Comparison of ENCODE assay signal across 14 cellular contexts in the genomic region with DNA sequence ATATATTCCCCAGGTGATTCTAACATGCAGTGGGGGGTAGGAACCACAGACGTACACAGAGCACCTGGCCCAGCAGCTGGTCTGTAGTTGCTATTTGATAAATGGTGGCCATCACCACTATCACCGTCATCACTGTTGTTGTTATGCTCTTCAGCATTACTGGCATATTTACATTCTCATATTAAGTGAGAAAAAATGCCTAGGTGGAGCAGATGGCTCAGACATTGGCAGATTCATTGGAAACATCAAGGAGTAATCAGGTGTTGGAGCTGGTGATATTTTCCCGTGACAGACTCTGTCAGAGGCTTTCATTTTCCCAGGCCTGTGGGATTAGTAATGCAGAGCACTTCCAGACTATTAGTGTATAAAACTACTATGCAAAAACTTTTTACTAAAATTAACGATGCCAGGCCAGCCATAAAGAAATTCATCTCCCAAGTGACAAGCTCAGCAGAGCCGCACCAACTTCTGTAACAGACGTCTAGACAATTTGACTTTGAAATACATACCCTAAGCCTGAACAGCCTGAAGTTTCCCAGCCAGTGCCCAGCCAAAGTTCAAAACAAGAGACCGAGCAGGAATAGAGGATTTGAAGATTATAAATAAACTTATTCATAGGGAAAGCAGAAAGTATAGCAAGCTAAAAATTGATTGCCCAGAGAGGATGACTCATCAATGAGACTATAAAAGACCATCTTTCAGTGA.
DNase-seq lines count a peak whose midpoint lies in the region; ATAC-seq and TF ChIP-seq lines count a peak whose summit lies in the region.
"Had no signal": no experiment of that assay in that cellular context is flagged by ENCODE, and none has a peak within 500 bp of the region (broad histone marks: within the 10 kb centered on the region; RNA-seq: fewer than 3 reads in every experiment).

No MANE protein-coding gene starts in this region.

- no peaks in the 10 kb centered on the region for H3F3A ChIP-seq in neural cell (ENCODE audit: insufficient read depth, low read length, poor library complexity, severe bottlenecking)

- H3K9me3 ChIP-seq in neural cell (ENCODE audit: low read length): no peaks in the 10 kb centered on the region
- H3K9me3 ChIP-seq: gastrocnemius medialis had no signal

- no peaks in the 10 kb centered on the region for H3K9me3 Mint-ChIP-seq in stimulated activated naive B cell treated with anti-CD40 and anti-IgM and Interleukin-4, amounts not matched to agents 10 μg/mL and 1 μg/mL and 100 μg/mL, for 72 hours
- H3K9me3 Mint-ChIP-seq: naive thymus-derived CD4-positive, alpha-beta T cell had no signal

- H3K36me3 Mint-ChIP-seq in stimulated activated naive B cell treated with anti-CD40 and anti-IgM and Interleukin-4, amounts not matched to agents 10 μg/mL and 1 μg/mL and 100 μg/mL, for 72 hours: no peaks in the 10 kb centered on the region
- H3K36me3 Mint-ChIP-seq: naive thymus-derived CD4-positive, alpha-beta T cell had no signal

- no peak overlapping the region for H3K4me3 ChIP-seq in neural cell (ENCODE audit: low read length)
- H3K4me3 ChIP-seq: gastrocnemius medialis had no signal

- peak; percentile 79 for DNase-seq in DMS 273 treated with DMSO at 0.1 percent for 48 hours (lab: John Stamatoyannopoulos, UW)
- peak; percentile 73 for DNase-seq in NCI-H1417 treated with DMSO at 0.1 percent for 48 hours (lab: John Stamatoyannopoulos, UW)
- peak; percentile 100 for DNase-seq in SHP77 (lab: John Stamatoyannopoulos, UW)
- DNase-seq in inferior parietal cortex (ENCODE audit: extremely low spot score): no peak
- DNase-seq in stimulated activated naive B cell treated with anti-CD40 and anti-IgM and Interleukin-4, amounts not matched to agents 10 μg/mL and 1 μg/mL and 100 μg/mL, for 72 hours: no peak
- no peak for DNase-seq in stimulated activated naive CD8-positive, alpha-beta T cell treated with anti-CD3 and anti-CD28 coated beads, Interleukin-15, Interleukin-2, amounts not matched to agents 100 U/mL and 50 U/mL, for 24 hours
- DNase-seq: activated CD4-positive, CD25-positive, alpha-beta regulatory T cell treated with anti-CD3 and anti-CD28 coated beads, Interleukin-2, amount 50 U/mL, for 72 hours; effector memory CD4-positive, alpha-beta T cell; gastrocnemius medialis; naive thymus-derived CD4-positive, alpha-beta T cell; NK-92 treated with Interleukin-12 subunit alpha and Interleukin-12 subunit beta, amount 100 ng/mL, for 24 hours had no signal

- no peak for TF ChIP-seq RAD21 in neural cell (conservative IDR thresholded peaks at IDR 0.05)

- no peak overlapping the region for H2AFZ ChIP-seq in neural cell (ENCODE audit: low read depth, low read length)

- TF ChIP-seq CTCF in neural cell (IDR thresholded peaks at IDR 0.05; ENCODE audit: poor library complexity, severe bottlenecking): no peak

- H3K27me3 Mint-ChIP-seq in stimulated activated naive B cell treated with anti-CD40 and anti-IgM and Interleukin-4, amounts not matched to agents 10 μg/mL and 1 μg/mL and 100 μg/mL, for 72 hours: peaks cover 0 to 4% of the 10 kb centered on the region in 2 donors

- no peaks in the 10 kb centered on the region for H3K36me3 ChIP-seq in neural cell (ENCODE audit: insufficient read depth, low read length)
- H3K36me3 ChIP-seq: gastrocnemius medialis had no signal

- H3K27ac ChIP-seq in neural cell (ENCODE audit: low read length): no peak overlapping the region
- H3K27ac ChIP-seq: gastrocnemius medialis had no signal

- H3K27me3 ChIP-seq in neural cell (ENCODE audit: insufficient read depth, low read depth, low read length): no peaks in the 10 kb centered on the region
- H3K27me3 ChIP-seq: gastrocnemius medialis had no signal

- H3K4me3 Mint-ChIP-seq in stimulated activated naive B cell treated with anti-CD40 and anti-IgM and Interleukin-4, amounts not matched to agents 10 μg/mL and 1 μg/mL and 100 μg/mL, for 72 hours: no peak overlapping the region
- H3K4me3 Mint-ChIP-seq: B cell; naive thymus-derived CD4-positive, alpha-beta T cell had no signal

- no peak for ATAC-seq in stimulated activated naive B cell treated with anti-CD40 and anti-IgM and Interleukin-4, amounts not matched to agents 10 μg/mL and 1 μg/mL and 100 μg/mL, for 72 hours (replicated peaks)
- ATAC-seq in HG02852 (IDR thresholded peaks at IDR 0.05; ENCODE audit: unreplicated experiment): no peak
- no peak for ATAC-seq in stimulated activated naive CD8-positive, alpha-beta T cell treated with anti-CD3 and anti-CD28 coated beads, Interleukin-15, Interleukin-2, amounts not matched to agents 100 U/mL and 50 U/mL, for 24 hours
- ATAC-seq: gastrocnemius medialis; naive thymus-derived CD4-positive, alpha-beta T cell had no signal

- H3K4me2 ChIP-seq in neural cell (ENCODE audit: low read length): no peak overlapping the region

- no peaks in the 10 kb centered on the region for H3K79me2 ChIP-seq in neural cell (replicated peaks; ENCODE audit: insufficient read depth, low read length)

- H3K9me2 ChIP-seq in neural cell (ENCODE audit: insufficient read depth, low read length): no peaks in the 10 kb centered on the region

- no peak overlapping the region for H3K9ac ChIP-seq in neural cell (ENCODE audit: low read length)

- H3K27ac Mint-ChIP-seq in stimulated activated naive B cell treated with anti-CD40 and anti-IgM and Interleukin-4, amounts not matched to agents 10 μg/mL and 1 μg/mL and 100 μg/mL, for 72 hours: no peak overlapping the region
- H3K27ac Mint-ChIP-seq: B cell; naive thymus-derived CD4-positive, alpha-beta T cell had no signal

- H3K4me1 Mint-ChIP-seq in stimulated activated naive B cell treated with anti-CD40 and anti-IgM and Interleukin-4, amounts not matched to agents 10 μg/mL and 1 μg/mL and 100 μg/mL, for 72 hours: peaks cover 0 to 3% of the 10 kb centered on the region in 2 donors
- H3K4me1 Mint-ChIP-seq: naive thymus-derived CD4-positive, alpha-beta T cell had no signal

- TF ChIP-seq EP300 in neural cell (conservative IDR thresholded peaks at IDR 0.05; ENCODE audit: poor library complexity, severe bottlenecking): no peak

- H4K20me1 ChIP-seq in neural cell (ENCODE audit: insufficient read depth): no peaks in the 10 kb centered on the region

TF ChIP-seq in neural cell, 6 proteins besides CTCF, POLR2A, EP300 and RAD21:
- TF ChIP-seq POLR2AphosphoS5 (IDR thresholded peaks at IDR 0.05): peak; percentile 12
- no peak for TF ChIP-seq EZH2 (IDR thresholded peaks at IDR 0.05; ENCODE audit: borderline replicate concordance, insufficient read depth, low read length, poor library complexity, severe bottlenecking)

Comparison
In these comparisons a context has a peak if more than half of its experiments do, and no peak if none do; other contexts are left out.
1. DNase-seq: peak in DMS 273 treated with DMSO at 0.1 percent for 48 hours (single experiment), NCI-H1417 treated with DMSO at 0.1 percent for 48 hours (single experiment) and SHP77 (2 of 2); none in inferior parietal cortex (single experiment), stimulated activated naive B cell treated with anti-CD40 and anti-IgM and Interleukin-4, amounts not matched to agents 10 μg/mL and 1 μg/mL and 100 μg/mL, for 72 hours (single experiment) and stimulated activated naive CD8-positive, alpha-beta T cell treated with anti-CD3 and anti-CD28 coated beads, Interleukin-15, Interleukin-2, amounts not matched to agents 100 U/mL and 50 U/mL, for 24 hours (single experiment).